Comparison of ENCODE assay signal across 11 cellular contexts in the genomic region with DNA sequence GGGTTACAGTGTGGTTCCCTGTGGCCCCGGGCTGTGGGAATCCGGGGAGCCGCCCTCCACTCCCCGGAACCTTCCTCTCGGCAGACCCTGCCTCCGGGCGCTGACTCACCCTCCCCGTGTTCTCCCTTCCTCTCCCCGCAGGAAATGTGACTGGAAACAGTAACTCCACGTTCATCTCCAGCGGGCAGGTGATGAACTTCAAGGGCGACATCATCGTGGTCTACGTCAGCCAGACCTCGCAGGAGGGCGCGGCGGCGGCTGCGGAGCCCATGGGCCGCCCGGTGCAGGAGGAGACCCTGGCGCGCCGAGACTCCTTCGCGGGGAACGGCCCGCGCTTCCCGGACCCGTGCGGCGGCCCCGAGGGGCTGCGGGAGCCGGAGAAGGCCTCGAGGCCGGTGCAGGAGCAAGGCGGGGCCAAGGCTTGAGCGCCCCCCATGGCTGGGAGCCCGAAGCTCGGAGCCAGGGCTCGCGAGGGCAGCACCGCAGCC. TPM values are rescaled to one million over a fixed set of nuclear protein-coding genes. Genes with fewer than 3 reads are reported as not detected.
DNase-seq lines count a peak whose midpoint lies in the region; ATAC-seq and TF ChIP-seq lines count a peak whose summit lies in the region.
"Had no signal": no experiment of that assay in that cellular context is flagged by ENCODE, and none has a peak within 500 bp of the region (broad histone marks: within the 10 kb centered on the region; RNA-seq: fewer than 3 reads in every experiment).

No MANE protein-coding gene starts in this region.

- peaks cover 4% of the 10 kb centered on the region for H3K4me1 Mint-ChIP-seq in activated CD8-positive, alpha-beta memory T cell treated with anti-CD3 and anti-CD28 coated beads, Interleukin-2, amount 10 ng/mL, durations not matched to agents 7 days and 5 days
- H3K4me1 Mint-ChIP-seq: stimulated activated memory B cell treated with anti-CD40 and anti-IgM and Interleukin-4, amounts not matched to agents 10 μg/mL and 1 μg/mL and 100 μg/mL, for 72 hours had no signal

- intact Hi-C loops in left ventricle myocardium superior (cut with micrococcal nuclease) (no loop called here), psoas muscle (cut with DNase I) (no loop called here)

- H3K27me3 ChIP-seq in psoas muscle (ENCODE audit: insufficient read depth in 3 of 3, low read length in 2 of 3): peaks cover 0 to 2% (median 0%) of the 10 kb centered on the region in 3 donors
- H3K27me3 ChIP-seq: adrenal gland had no signal

- 65 to 70% (median 67%) methylated on average over 46 of the region's 46 CpGs for WGBS in psoas muscle, 3 donors

- H3K4me3 ChIP-seq in GM08714 (ENCODE audit: low read length) (peak overlapping the region; percentile 5; the same call in 1 of the 2 replicates), psoas muscle (peak overlapping the region; percentile 36)
- H3K4me3 ChIP-seq: adrenal gland had no signal

- peaks cover 45% of the 10 kb centered on the region for H3K36me3 Mint-ChIP-seq in activated CD8-positive, alpha-beta memory T cell treated with anti-CD3 and anti-CD28 coated beads, Interleukin-2, amount 10 ng/mL, durations not matched to agents 7 days and 5 days
- H3K36me3 Mint-ChIP-seq: stimulated activated memory B cell treated with anti-CD40 and anti-IgM and Interleukin-4, amounts not matched to agents 10 μg/mL and 1 μg/mL and 100 μg/mL, for 72 hours had no signal

- DNase-seq in amniotic epithelial cell (ENCODE audit: low read depth): peak; percentile 31
- DNase-seq in left ventricle myocardium superior: peak; percentile 38
- DNase-seq in psoas muscle: no peak
- no peak for DNase-seq in activated CD4-positive, alpha-beta T cell treated with anti-CD3 and anti-CD28 coated beads, Interleukin-2, amount 50 U/mL, for 1 hour
- DNase-seq in activated CD8-positive, alpha-beta memory T cell treated with anti-CD3 and anti-CD28 coated beads, Interleukin-2, amount 10 ng/mL, durations not matched to agents 7 days and 5 days: no peak
- no peak for DNase-seq in GDM1 (lab: John Stamatoyannopoulos, UW)
- DNase-seq: adrenal gland, Karpas-422 had no signal

- peak; percentile 32 for ATAC-seq in left ventricle myocardium superior
- no peak for ATAC-seq in psoas muscle
- ATAC-seq in HG02798 (IDR thresholded peaks at IDR 0.05; ENCODE audit: poor library complexity, unreplicated experiment): no peak
- ATAC-seq in activated CD8-positive, alpha-beta memory T cell treated with anti-CD3 and anti-CD28 coated beads, Interleukin-2, amount 10 ng/mL, durations not matched to agents 7 days and 5 days: no peak
- ATAC-seq: stimulated activated memory B cell treated with anti-CD40 and anti-IgM and Interleukin-4, amounts not matched to agents 10 μg/mL and 1 μg/mL and 100 μg/mL, for 72 hours had no signal

- H3K9me3 Mint-ChIP-seq in activated CD8-positive, alpha-beta memory T cell treated with anti-CD3 and anti-CD28 coated beads, Interleukin-2, amount 10 ng/mL, durations not matched to agents 7 days and 5 days (ENCODE audit: low read depth): no peaks in the 10 kb centered on the region

- no peaks in the 10 kb centered on the region for H3K27me3 Mint-ChIP-seq in activated CD8-positive, alpha-beta memory T cell treated with anti-CD3 and anti-CD28 coated beads, Interleukin-2, amount 10 ng/mL, durations not matched to agents 7 days and 5 days

- no peak for TF ChIP-seq CTCF in psoas muscle (IDR thresholded peaks at IDR 0.05)

- H3K9me3 ChIP-seq in psoas muscle: no peaks in the 10 kb centered on the region
- H3K9me3 ChIP-seq: adrenal gland had no signal

- no peak overlapping the region for H3K4me3 Mint-ChIP-seq in activated CD8-positive, alpha-beta memory T cell treated with anti-CD3 and anti-CD28 coated beads, Interleukin-2, amount 10 ng/mL, durations not matched to agents 7 days and 5 days
- H3K4me3 Mint-ChIP-seq: stimulated activated memory B cell treated with anti-CD40 and anti-IgM and Interleukin-4, amounts not matched to agents 10 μg/mL and 1 μg/mL and 100 μg/mL, for 72 hours had no signal

- CTCF ChIA-PET in activated CD8-positive, alpha-beta memory T cell treated with anti-CD3 and anti-CD28 coated beads, Interleukin-2, amount 10 ng/mL, durations not matched to agents 7 days and 5 days (lab: Charles Lee): no interaction called here

- no peaks in the 10 kb centered on the region for H3K36me3 ChIP-seq in psoas muscle (ENCODE audit: insufficient read depth in 1 of 2, low read depth in 1 of 2)
- H3K36me3 ChIP-seq: adrenal gland had no signal

- no peak overlapping the region for H3K27ac Mint-ChIP-seq in activated CD8-positive, alpha-beta memory T cell treated with anti-CD3 and anti-CD28 coated beads, Interleukin-2, amount 10 ng/mL, durations not matched to agents 7 days and 5 days
- H3K27ac Mint-ChIP-seq: stimulated activated memory B cell treated with anti-CD40 and anti-IgM and Interleukin-4, amounts not matched to agents 10 μg/mL and 1 μg/mL and 100 μg/mL, for 72 hours had no signal

- no peaks in the 10 kb centered on the region for H3K4me1 ChIP-seq in psoas muscle
- H3K4me1 ChIP-seq: adrenal gland had no signal

- no peak overlapping the region for H3K27ac ChIP-seq in psoas muscle
- H3K27ac ChIP-seq: adrenal gland had no signal

RNA-seq across cellular contexts. Expression of a gene that starts 59.5 kb away (rescaled TPM):
- 1.2 TPM for total RNA-seq in left ventricle myocardium superior
- total RNA-seq in psoas muscle: 1 to 10 TPM in 2 of 4 donors, under 1 TPM in 2; 0.60 to 1.3 (median 1.0) TPM
- polyA plus RNA-seq in psoas muscle: under 1 TPM; 0.12 to 0.23 (median 0.15) TPM
- total RNA-seq in activated CD8-positive, alpha-beta memory T cell treated with anti-CD3 and anti-CD28 coated beads, Interleukin-2, amount 10 ng/mL, durations not matched to agents 7 days and 5 days: 1 to 10 TPM; 8.0 to 9.7 TPM

Comparison
In these comparisons a context has a peak if more than half of its experiments do, and no peak if none do; other contexts are left out.
1. DNase-seq: peak in amniotic epithelial cell (single experiment) and left ventricle myocardium superior (single experiment); none in psoas muscle (0 of 2), activated CD4-positive, alpha-beta T cell treated with anti-CD3 and anti-CD28 coated beads, Interleukin-2, amount 50 U/mL, for 1 hour (single experiment), activated CD8-positive, alpha-beta memory T cell treated with anti-CD3 and anti-CD28 coated beads, Interleukin-2, amount 10 ng/mL, durations not matched to agents 7 days and 5 days (single experiment) and GDM1 (single experiment).